13 cellular contexts compared by ENCODE assay signal in the genomic region with DNA sequence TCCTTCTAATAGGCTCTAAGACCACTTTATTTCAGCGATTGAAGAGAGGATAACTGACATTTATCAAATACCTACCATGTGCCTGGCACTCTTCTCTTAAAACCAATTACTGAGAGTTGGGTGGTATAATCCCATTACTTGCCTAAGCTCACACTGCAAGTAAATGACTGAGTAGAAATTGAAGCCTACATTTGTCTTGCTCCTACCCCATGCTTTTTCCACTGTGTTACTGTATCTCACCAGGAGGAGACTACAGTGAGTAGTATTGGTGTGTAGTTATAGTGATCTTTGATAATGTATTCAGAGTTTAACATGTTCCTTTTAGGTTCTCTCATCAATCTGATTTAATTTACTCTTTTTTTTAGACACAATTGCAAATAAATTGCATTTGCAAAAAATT. TPM values are rescaled to one million over a fixed set of nuclear protein-coding genes. Genes with fewer than 3 reads are reported as not detected.
DNase-seq lines count a peak whose midpoint lies in the region; ATAC-seq and TF ChIP-seq lines count a peak whose summit lies in the region.
"Had no signal": no experiment of that assay in that cellular context is flagged by ENCODE, and none has a peak within 500 bp of the region (broad histone marks: within the 10 kb centered on the region; RNA-seq: fewer than 3 reads in every experiment).

No MANE protein-coding gene starts in this region.

- intact Hi-C loops in Panc1 (cut with micrococcal nuclease; ENCODE audit: unreplicated experiment) = no loop called here
- intact Hi-C loops in spleen (cut with DNase I; ENCODE audit: low total_unique reads) = no loop called here

- CTCF ChIA-PET in Panc1 (lab: Charles Lee) = no interaction called here

- 0 out of 2 replicates have a peak, but pooled peaks have one; percentile 45 for ATAC-seq in Panc1

- H3K36me3 ChIP-seq in BE2C (peaks cover 40% of the 10 kb centered on the region), Panc1 (ENCODE audit: control insufficient read depth, insufficient read depth, low read length) (peaks cover 41% of the 10 kb centered on the region), endodermal cell (ENCODE audit: control insufficient read depth, insufficient read depth, low read length) (peaks cover 82% of the 10 kb centered on the region), spleen (peaks cover 0 to 100% (median 66%) of the 10 kb centered on the region in 6 donors), smooth muscle cell (ENCODE audit: low read depth) (peaks cover 39% of the 10 kb centered on the region)

- H3K9ac ChIP-seq in endodermal cell (ENCODE audit: extremely low read depth, low read length, poor library complexity, severe bottlenecking) = no peak overlapping the region
- no peak overlapping the region for H3K9ac ChIP-seq in smooth muscle cell (ENCODE audit: low read depth)
- H3K9ac ChIP-seq: BLaER1, GM23248 had no signal

- peaks cover 12% of the 10 kb centered on the region for H4K20me1 ChIP-seq in smooth muscle cell (ENCODE audit: low read depth)
- H4K20me1 ChIP-seq: BLaER1 had no signal

- no peak for DNase-seq in BE2C
- peak; percentile 54 for DNase-seq in D341Med (ENCODE audit: low spot score)
- no peak for DNase-seq in Panc1 (ENCODE audit: low read depth, low spot score)
- no peak for DNase-seq in endodermal cell
- DNase-seq in endothelial cell (ENCODE audit: low spot score) = no peak
- no peak for DNase-seq in spleen
- DNase-seq in smooth muscle cell (lab: John Stamatoyannopoulos, UW; ENCODE audit: unreplicated experiment) = no peak
- DNase-seq: Caco-2; CD8-positive, alpha-beta memory T cell; DMS 273 treated with DMSO at 0.1 percent for 48 hours; GM23248 had no signal

- no peaks in the 10 kb centered on the region for H3K27me3 ChIP-seq in BE2C
- H3K27me3 ChIP-seq in Panc1 (ENCODE audit: control insufficient read depth, insufficient read depth, low read length) = no peaks in the 10 kb centered on the region
- no peaks in the 10 kb centered on the region for H3K27me3 ChIP-seq in endodermal cell (ENCODE audit: control insufficient read depth, insufficient read depth, low read length, poor library complexity, severe bottlenecking)
- no peaks in the 10 kb centered on the region for H3K27me3 ChIP-seq in spleen (replicated peaks in 1 of 7)
- H3K27me3 ChIP-seq in smooth muscle cell (ENCODE audit: low read depth) = no peaks in the 10 kb centered on the region
- H3K27me3 ChIP-seq: BLaER1 had no signal

- peaks cover 20% of the 10 kb centered on the region for H3K79me2 ChIP-seq in smooth muscle cell (ENCODE audit: low read depth)

- H3F3A ChIP-seq in smooth muscle cell (ENCODE audit: low read depth) = no peaks in the 10 kb centered on the region

- H3K4me1 ChIP-seq in BE2C (peaks cover 2% of the 10 kb centered on the region; the same call in 1 of the 2 replicates), Panc1 (ENCODE audit: control insufficient read depth, insufficient read depth, low read length) (no peaks in the 10 kb centered on the region), endodermal cell (ENCODE audit: control insufficient read depth, insufficient read depth, low read length) (no peaks in the 10 kb centered on the region), spleen (no peaks in the 10 kb centered on the region), smooth muscle cell (ENCODE audit: low read depth) (no peaks in the 10 kb centered on the region)
- H3K4me1 ChIP-seq: A549, BLaER1, Caco-2 had no signal

- H3K36me3 Mint-ChIP-seq in endodermal cell (ENCODE audit: low read depth) = peaks cover 51% of the 10 kb centered on the region
- peaks cover 8% of the 10 kb centered on the region for H3K36me3 Mint-ChIP-seq in endothelial cell (ENCODE audit: low read depth, unreplicated experiment)

- 97% methylated on average over 1 of the region's 1 CpG; no CpG with 5 or more reads in 1 of the 2 experiments for WGBS in endodermal cell (ENCODE audit: insufficient coverage in 1 of 2, insufficient read length in 1 of 2), 2 experiments
- WGBS in spleen, 5 donors = 93 to 100% (median 96%) methylated on average over 1 of the region's 1 CpG
- 96% methylated on average over 1 of the region's 1 CpG for WGBS in smooth muscle cell (ENCODE audit: low lambda C conversion rate)

- H3K9me3 ChIP-seq in BE2C (no peaks in the 10 kb centered on the region), Panc1 (ENCODE audit: control insufficient read depth, insufficient read depth, low read depth, low read length) (no peaks in the 10 kb centered on the region), endodermal cell (ENCODE audit: control insufficient read depth, low read length) (no peaks in the 10 kb centered on the region), spleen (no peaks in the 10 kb centered on the region), smooth muscle cell (replicated peaks; ENCODE audit: low read depth) (no peaks in the 10 kb centered on the region)
- H3K9me3 ChIP-seq: A549, BLaER1, Caco-2 had no signal

- no peak overlapping the region for H3K4me3 Mint-ChIP-seq in endodermal cell
- no peak overlapping the region for H3K4me3 Mint-ChIP-seq in endothelial cell (ENCODE audit: unreplicated experiment)
- H3K4me3 Mint-ChIP-seq: CD8-positive, alpha-beta memory T cell had no signal

- no peaks in the 10 kb centered on the region for H3K27me3 Mint-ChIP-seq in endodermal cell (ENCODE audit: insufficient read depth)
- H3K27me3 Mint-ChIP-seq in endothelial cell (ENCODE audit: unreplicated experiment) = no peaks in the 10 kb centered on the region
- H3K27me3 Mint-ChIP-seq: CD8-positive, alpha-beta memory T cell had no signal

- H3K27ac Mint-ChIP-seq in endodermal cell (no peak overlapping the region), endothelial cell (ENCODE audit: unreplicated experiment) (no peak overlapping the region)

- POLR2A ChIA-PET in Panc1 (lab: Charles Lee) = no interaction called here

- H3K4me2 ChIP-seq in smooth muscle cell = no peak overlapping the region
- H3K4me2 ChIP-seq: A549, BLaER1 had no signal

- no TSS peak for BruUV-seq in Panc1 (replicated peaks; lab: Mats Ljungman, UMichigan)

- TF ChIP-seq CTCF in BE2C (IDR thresholded peaks at IDR 0.05; ENCODE audit: low read depth, low read length) = 0 out of 2 replicates have a peak, but pooled peaks have one; percentile 12
- no peak for TF ChIP-seq CTCF in Panc1 (IDR thresholded peaks at IDR 0.05)
- TF ChIP-seq CTCF in endodermal cell (conservative IDR thresholded peaks at IDR 0.05) = peak; percentile 35
- no peak for TF ChIP-seq CTCF in endothelial cell (IDR thresholded peaks at IDR 0.05; ENCODE audit: unreplicated experiment)
- no peak for TF ChIP-seq CTCF in spleen (IDR thresholded peaks at IDR 0.05 in 8 of 11, conservative IDR thresholded peaks at IDR 0.05 in 3 of 11)
- TF ChIP-seq CTCF in smooth muscle cell (IDR thresholded peaks at IDR 0.05; ENCODE audit: borderline replicate concordance, insufficient read depth, poor library complexity, severe bottlenecking) = no peak

- no peak overlapping the region for H3K4me3 ChIP-seq in BE2C (ENCODE audit: low read depth, low read length)
- no peak overlapping the region for H3K4me3 ChIP-seq in Panc1 (ENCODE audit: low read depth in 2 of 2, low read length in 2 of 2)
- H3K4me3 ChIP-seq in endodermal cell (ENCODE audit: low read length) = no peak overlapping the region
- no peak overlapping the region for H3K4me3 ChIP-seq in spleen
- H3K4me3 ChIP-seq in smooth muscle cell = no peak overlapping the region
- H3K4me3 ChIP-seq: A549, BLaER1, GM23248 had no signal

- no peaks in the 10 kb centered on the region for H3K4me1 Mint-ChIP-seq in endodermal cell
- H3K4me1 Mint-ChIP-seq in endothelial cell (ENCODE audit: unreplicated experiment) = no peaks in the 10 kb centered on the region

- no peak for TF ChIP-seq POLR2A in spleen (IDR thresholded peaks at IDR 0.05)

- H3K9me3 Mint-ChIP-seq in endodermal cell = no peaks in the 10 kb centered on the region
- H3K9me3 Mint-ChIP-seq in endothelial cell (ENCODE audit: unreplicated experiment) = no peaks in the 10 kb centered on the region
- H3K9me3 Mint-ChIP-seq: CD8-positive, alpha-beta memory T cell had no signal

- in situ Hi-C loops in Panc1 (cut with HindIII; ENCODE audit: low pct_unique_long_range_greater_than_20kb, low sequenced_read_pairs) = no loop called here

- H2AFZ ChIP-seq in smooth muscle cell (ENCODE audit: low read depth) = no peak overlapping the region
- H2AFZ ChIP-seq: GM23248 had no signal

- H3K27ac ChIP-seq in Panc1 (ENCODE audit: low read length) (no peak overlapping the region), endodermal cell (ENCODE audit: low read depth, low read length) (no peak overlapping the region), spleen (no peak overlapping the region), smooth muscle cell (ENCODE audit: low read depth) (no peak overlapping the region)
- H3K27ac ChIP-seq: A549, BLaER1, GM23248 had no signal

RNA-seq across cellular contexts. Expression of gene EIF2A, which starts 20.7 kb away (rescaled TPM):
- polyA plus RNA-seq in BE2C (2012; ENCODE audit: insufficient read depth, insufficient read length, low read depth) = 147 TPM
- total RNA-seq in Panc1 (2021; ENCODE audit: unreplicated experiment) (70.0 TPM), endodermal cell (10 to 100 TPM; 63.5 to 63.7 TPM), endothelial cell (ENCODE audit: unreplicated experiment) (68.8 TPM), spleen (100 to 1,000 TPM in 3 of 7 donors, 10 to 100 TPM in 4; 70.9 to 149 (median 79.0) TPM), smooth muscle cell (155 and 166 TPM in 2 replicates)
- polyA plus RNA-seq in Panc1 (2012; ENCODE audit: insufficient read length) = 42.4 TPM
- polyA plus RNA-seq in endodermal cell (2013, experiment 1 of 2) = 98.8 TPM
- polyA plus RNA-seq in endodermal cell (2013, experiment 2 of 2) = 89.7 TPM
- polyA plus RNA-seq in spleen (10 to 100 TPM; 53.7 to 73.7 (median 73.3) TPM), smooth muscle cell (34.0 and 44.1 TPM in 2 replicates)

RNA-seq across cellular contexts. Expression of gene SERP1, which starts 21.0 kb away (rescaled TPM):
- 178 TPM for polyA plus RNA-seq in BE2C (2012; ENCODE audit: insufficient read depth, insufficient read length, low read depth)
- total RNA-seq in Panc1 (2021; ENCODE audit: unreplicated experiment) = 75.0 TPM
- 204 TPM for polyA plus RNA-seq in Panc1 (2012; ENCODE audit: insufficient read length)
- 10 to 100 TPM; 78.4 to 81.8 TPM for total RNA-seq in endodermal cell
- polyA plus RNA-seq in endodermal cell (2013, experiment 1 of 2) = 87.7 TPM
- polyA plus RNA-seq in endodermal cell (2013, experiment 2 of 2) = 78.9 TPM
- 89.9 TPM for total RNA-seq in endothelial cell (ENCODE audit: unreplicated experiment)
- total RNA-seq in spleen = 100 to 1,000 TPM in 4 of 7 donors, 10 to 100 TPM in 3; 91.1 to 441 (median 105) TPM
- polyA plus RNA-seq in spleen = 100 to 1,000 TPM in 1 of 3 donors, 10 to 100 TPM in 2; 64.0 to 104 (median 91.7) TPM
- total RNA-seq in smooth muscle cell = 268 TPM in 2 replicates
- polyA plus RNA-seq in smooth muscle cell = 202 and 247 TPM in 2 replicates

RNA-seq across cellular contexts. Expression of gene SELENOT, which starts 35.8 kb away (rescaled TPM):
- 78.9 TPM for polyA plus RNA-seq in BE2C (2012; ENCODE audit: insufficient read depth, insufficient read length, low read depth)
- 114 TPM for total RNA-seq in Panc1 (2021; ENCODE audit: unreplicated experiment)
- polyA plus RNA-seq in Panc1 (2012; ENCODE audit: insufficient read length) = 75.4 TPM
- 10 to 100 TPM; 70.8 to 75.9 TPM for total RNA-seq in endodermal cell
- polyA plus RNA-seq in endodermal cell (2013, experiment 1 of 2) = 101 TPM
- 96.7 TPM for polyA plus RNA-seq in endodermal cell (2013, experiment 2 of 2)
- total RNA-seq in endothelial cell (ENCODE audit: unreplicated experiment) = 73.6 TPM
- 100 to 1,000 TPM in 5 of 7 donors, 10 to 100 TPM in 2; 98.2 to 180 (median 117) TPM for total RNA-seq in spleen
- 10 to 100 TPM; 34.6 to 71.7 (median 59.5) TPM for polyA plus RNA-seq in spleen
- 92.5 and 93.0 TPM in 2 replicates for total RNA-seq in smooth muscle cell
- polyA plus RNA-seq in smooth muscle cell = 122 and 128 TPM in 2 replicates

Comparison
In these comparisons a context has a peak if more than half of its experiments do, and no peak if none do; other contexts are left out.
1. CTCF ChIP-seq: peak in BE2C (single experiment) and endodermal cell (single experiment); none in Panc1 (single experiment), endothelial cell (single experiment), spleen (0 of 11) and smooth muscle cell (single experiment).